1 cellular context compared by ENCODE assay signal in genomic region chr17:50668838-50669581, GRCh38.
TF ChIP-seq lines count a peak whose summit lies in the region.

No MANE protein-coding gene starts in this region.

TF ChIP-seq in K562, 482 proteins besides CTCF, POLR2A, EP300 and RAD21:
- TF ChIP-seq ZFX (CRISPR knock-in tag; IDR thresholded peaks at IDR 0.05) (peak; percentile 37; the same call in 1 of the 2 replicates), HMGN3 (IDR thresholded peaks at IDR 0.05; ENCODE audit: borderline replicate concordance, extremely low read depth, insufficient read length, low read depth, low read length) (no peak), ZBTB33 (CRISPR knock-in tag; IDR thresholded peaks at IDR 0.05) (no peak)
